Comparison of ENCODE assay signal across 22 cellular contexts in the genomic region with DNA sequence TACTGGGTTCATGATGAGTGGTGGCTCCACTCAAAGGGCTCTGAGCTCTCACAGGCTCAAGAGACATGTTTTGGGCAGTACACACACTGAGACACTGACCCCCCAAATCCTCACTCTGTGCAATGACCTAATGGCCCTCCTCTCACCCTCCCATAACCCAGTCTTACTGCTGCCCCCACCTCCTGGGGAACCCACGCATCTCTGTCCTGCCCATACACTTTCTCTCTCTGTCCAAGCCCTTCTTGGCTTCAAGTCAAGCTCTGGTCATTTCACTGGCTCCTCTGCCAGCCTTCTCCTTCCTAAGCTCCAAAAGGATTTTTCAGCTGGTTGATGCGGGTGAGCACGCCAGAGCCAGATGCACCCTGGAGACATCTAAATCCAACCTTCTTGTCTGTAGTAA.
A peak's percentile ranks its signal among the peaks of the same experiment; 100 is the strongest.
DNase-seq lines count a peak whose midpoint lies in the region; ATAC-seq and TF ChIP-seq lines count a peak whose summit lies in the region.
"Had no signal": no experiment of that assay in that cellular context is flagged by ENCODE, and none has a peak within 500 bp of the region (broad histone marks: within the 10 kb centered on the region; RNA-seq: fewer than 3 reads in every experiment).

No MANE protein-coding gene starts in this region.

- H3K4me3 ChIP-seq in right atrium auricular region = no peak overlapping the region
- H3K4me3 ChIP-seq in heart right ventricle = no peak overlapping the region
- no peak overlapping the region for H3K4me3 ChIP-seq in coronary artery
- H3K4me3 ChIP-seq in vagina = no peak overlapping the region
- H3K4me3 ChIP-seq in adrenal gland = no peak overlapping the region
- H3K4me3 ChIP-seq: BLaER1, GM12878, GM23338 had no signal

- H3K27me3 ChIP-seq in right atrium auricular region (no peaks in the 10 kb centered on the region), heart right ventricle (peaks cover 0 to 14% (median 0%) of the 10 kb centered on the region in 7 donors), vagina (no peaks in the 10 kb centered on the region), adrenal gland (no peaks in the 10 kb centered on the region)
- H3K27me3 ChIP-seq: BLaER1 had no signal

- intact Hi-C loops in heart right ventricle (cut with DNase I) (no loop called here), vagina (cut with DNase I) (no loop called here), adrenal gland (cut with DNase I) (no loop called here)

- DNase-seq in right atrium auricular region (ENCODE audit: low spot score) (peak; percentile 40), heart right ventricle (no peak), coronary artery (ENCODE audit: low spot score) (peak; percentile 49), islet precursor cell (peak; percentile 15), vagina (ENCODE audit: extremely low spot score in 2 of 2) (peak; percentile 62 to 67), adrenal gland (no peak), dedifferentiated amniotic fluid mesenchymal stem cell (ENCODE audit: extremely low spot score) (no peak), amygdala (lab: John Stamatoyannopoulos, UW) (no peak)
- DNase-seq: Caco-2; CD4-positive, CD25-positive, alpha-beta regulatory T cell; DMS 273 treated with DMSO at 0.1 percent for 48 hours; DMS79; EL; GDM1; H9; HFFc6 had no signal

- no peak for ATAC-seq in heart right ventricle
- ATAC-seq: CD8-positive, alpha-beta T cell; GM12878; GM23338; HCT116 had no signal

- H3K36me3 ChIP-seq in right atrium auricular region = no peaks in the 10 kb centered on the region
- H3K36me3 ChIP-seq in heart right ventricle = no peaks in the 10 kb centered on the region
- no peaks in the 10 kb centered on the region for H3K36me3 ChIP-seq in vagina
- no peaks in the 10 kb centered on the region for H3K36me3 ChIP-seq in adrenal gland (replicated peaks in 1 of 2)
- H3K36me3 ChIP-seq: BLaER1 had no signal

- H3K9me3 ChIP-seq in right atrium auricular region (no peaks in the 10 kb centered on the region), heart right ventricle (peaks cover 0 to 7% (median 0%) of the 10 kb centered on the region in 11 donors), vagina (no peaks in the 10 kb centered on the region), adrenal gland (replicated peaks in 1 of 3) (no peaks in the 10 kb centered on the region)
- H3K9me3 ChIP-seq: Caco-2 had no signal

- no peaks in the 10 kb centered on the region for H3K4me1 ChIP-seq in right atrium auricular region
- no peaks in the 10 kb centered on the region for H3K4me1 ChIP-seq in heart right ventricle
- no peaks in the 10 kb centered on the region for H3K4me1 ChIP-seq in vagina
- no peaks in the 10 kb centered on the region for H3K4me1 ChIP-seq in adrenal gland (replicated peaks in 1 of 2)
- H3K4me1 ChIP-seq: BLaER1, Caco-2 had no signal

- no peak for TF ChIP-seq POLR2A in vagina (IDR thresholded peaks at IDR 0.05)
- TF ChIP-seq POLR2A in adrenal gland (IDR thresholded peaks at IDR 0.05) = no peak

- whole genome bisulfite sequencing in heart right ventricle, 2 donors = 82 to 89% methylated on average over 3 of the region's 3 CpGs
- WGBS in adrenal gland, 4 donors = 89 to 100% (median 90%) methylated on average over 3 of the region's 3 CpGs

- TF ChIP-seq CTCF in right atrium auricular region (IDR thresholded peaks at IDR 0.05) (no peak), heart right ventricle (IDR thresholded peaks at IDR 0.05) (no peak), coronary artery (IDR thresholded peaks at IDR 0.05) (no peak), vagina (IDR thresholded peaks at IDR 0.05) (no peak), adrenal gland (IDR thresholded peaks at IDR 0.05) (no peak)

- H3K27ac ChIP-seq in right atrium auricular region (no peak overlapping the region), heart right ventricle (no peak overlapping the region), coronary artery (no peak overlapping the region), vagina (no peak overlapping the region), adrenal gland (no peak overlapping the region)
- H3K27ac ChIP-seq: BLaER1, C4-2B had no signal

Comparison
In these comparisons a context has a peak if more than half of its experiments do, and no peak if none do; other contexts are left out.
1. DNase-seq: peak in right atrium auricular region (single experiment), coronary artery (single experiment), islet precursor cell (single experiment) and vagina (2 of 2); none in heart right ventricle (0 of 2), adrenal gland (0 of 7), dedifferentiated amniotic fluid mesenchymal stem cell (single experiment) and amygdala (0 of 56).